11 cellular contexts compared by ENCODE assay signal in the genomic region with DNA sequence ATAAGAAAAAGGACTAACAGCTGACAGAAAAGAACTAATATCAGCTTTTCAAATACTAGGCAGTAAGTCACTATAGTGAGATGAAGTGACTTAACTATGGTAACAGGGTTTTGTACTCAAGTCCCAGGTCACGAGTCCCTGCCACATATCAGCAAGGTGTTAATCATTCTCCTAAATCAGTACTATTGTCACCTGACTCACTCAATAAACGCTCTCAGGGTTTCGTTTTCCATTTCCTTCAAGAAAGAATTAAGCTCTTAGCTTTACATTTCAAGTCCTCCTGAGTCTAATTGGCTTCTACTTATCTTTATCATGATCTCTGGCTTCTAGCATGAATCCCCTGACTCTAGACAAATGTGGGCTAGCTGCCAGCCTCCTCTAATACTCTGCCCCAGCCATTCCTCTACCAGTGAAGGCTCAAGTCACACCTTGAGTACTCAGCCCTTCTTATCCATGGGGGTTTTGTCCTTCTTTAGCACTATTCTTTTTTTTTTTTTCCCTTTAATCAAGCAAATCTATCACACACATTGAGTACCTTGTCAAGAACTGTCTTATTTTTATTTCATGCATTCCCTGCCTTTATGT. TPM values are rescaled to one million over a fixed set of nuclear protein-coding genes. Genes with fewer than 3 reads are reported as not detected.
DNase-seq lines count a peak whose midpoint lies in the region; ATAC-seq and TF ChIP-seq lines count a peak whose summit lies in the region.
"Had no signal": no experiment of that assay in that cellular context is flagged by ENCODE, and none has a peak within 500 bp of the region (broad histone marks: within the 10 kb centered on the region; RNA-seq: fewer than 3 reads in every experiment).

No MANE protein-coding gene starts in this region.

- H3K36me3 ChIP-seq in lung (ENCODE audit: control insufficient read depth in 2 of 2, insufficient read depth in 2 of 2, low read length in 2 of 2) (no peaks in the 10 kb centered on the region), suprapubic skin (no peaks in the 10 kb centered on the region)

- ATAC-seq in lung (ENCODE audit: insufficient read depth, low FRiP score): peak; percentile 81

- no peak for TF ChIP-seq POLR2A in suprapubic skin (IDR thresholded peaks at IDR 0.05)

- no peak overlapping the region for H3K4me3 Mint-ChIP-seq in activated naive CD4-positive, alpha-beta T cell treated with anti-CD3 and anti-CD28 coated beads, Interleukin-2, amount 50 U/mL, for 24 hours

- TF ChIP-seq CTCF in lung (IDR thresholded peaks at IDR 0.05; ENCODE audit: control extremely low read depth, extremely low read depth) (no peak), suprapubic skin (IDR thresholded peaks at IDR 0.05) (no peak)

- no peaks in the 10 kb centered on the region for H3K9me3 Mint-ChIP-seq in activated naive CD4-positive, alpha-beta T cell treated with anti-CD3 and anti-CD28 coated beads, Interleukin-2, amount 50 U/mL, for 24 hours

- H3K27me3 Mint-ChIP-seq in activated naive CD4-positive, alpha-beta T cell treated with anti-CD3 and anti-CD28 coated beads, Interleukin-2, amount 50 U/mL, for 24 hours: no peaks in the 10 kb centered on the region

- H3K9me3 ChIP-seq in lung (ENCODE audit: control insufficient read depth in 2 of 2, insufficient read depth in 1 of 2, low read length in 1 of 2) (no peaks in the 10 kb centered on the region), suprapubic skin (no peaks in the 10 kb centered on the region)

- 55 to 93% methylated on average over 3 of the region's 3 CpGs for WGBS in lung, 2 donors
- WGBS in suprapubic skin: 78% methylated on average over 3 of the region's 3 CpGs

- no peak for TF ChIP-seq EP300 in suprapubic skin (IDR thresholded peaks at IDR 0.05)

- H3K27ac ChIP-seq in lung (ENCODE audit: low read depth in 1 of 2, low read length in 1 of 2) (peak overlapping the region in 1 of 2 donors; percentile 79), suprapubic skin (no peak overlapping the region)
- H3K27ac ChIP-seq: C4-2B had no signal

- intact Hi-C loops in cardiac septum (cut with DNase I): no loop called here

- peaks cover 13% of the 10 kb centered on the region for H3K36me3 Mint-ChIP-seq in activated naive CD4-positive, alpha-beta T cell treated with anti-CD3 and anti-CD28 coated beads, Interleukin-2, amount 50 U/mL, for 24 hours

- H3K4me1 ChIP-seq in lung (ENCODE audit: control insufficient read depth in 2 of 2, insufficient read depth in 2 of 2, low read length in 2 of 2) (peaks cover 3 to 9% of the 10 kb centered on the region in 2 donors), suprapubic skin (no peaks in the 10 kb centered on the region)

- H3K27me3 ChIP-seq in lung (ENCODE audit: control insufficient read depth, insufficient read depth) (no peaks in the 10 kb centered on the region), suprapubic skin (no peaks in the 10 kb centered on the region)

- H3K27ac Mint-ChIP-seq in activated naive CD4-positive, alpha-beta T cell treated with anti-CD3 and anti-CD28 coated beads, Interleukin-2, amount 50 U/mL, for 24 hours: peak overlapping the region; percentile 2

- H3K4me3 ChIP-seq in lung (no peak overlapping the region), suprapubic skin (no peak overlapping the region)

- peak; percentile 16 for DNase-seq in A172 (ENCODE audit: low spot score)
- peak; percentile 30 for DNase-seq in D341Med (ENCODE audit: low spot score)
- no peak for DNase-seq in lung (ENCODE audit: low spot score)
- no peak for DNase-seq in pons (ENCODE audit: low spot score)
- DNase-seq in suprapubic skin (ENCODE audit: low spot score in 2 of 2): no peak
- DNase-seq in NCI-H2029 treated with DMSO at 0.1 percent for 48 hours (lab: John Stamatoyannopoulos, UW): no peak
- no peak for DNase-seq in cardiac septum (ENCODE audit: low spot score)
- DNase-seq: midbrain, NCI-H187 had no signal

- H3K4me1 Mint-ChIP-seq in activated naive CD4-positive, alpha-beta T cell treated with anti-CD3 and anti-CD28 coated beads, Interleukin-2, amount 50 U/mL, for 24 hours: no peaks in the 10 kb centered on the region

RNA-seq across cellular contexts. Expression of a gene that starts 20.1 kb away (rescaled TPM):
- total RNA-seq in A172 (2014; rRNA removed; shearing (Covaris generic)): 111 and 113 TPM in 2 replicates
- 10 to 100 TPM in 1 of 2 donors, 1 to 10 TPM in 1; 2.9 to 12.4 TPM for total RNA-seq in lung
- polyA plus RNA-seq in lung: 1 to 10 TPM; 1.6 to 2.4 TPM
- 1 to 10 TPM; 1.2 to 7.7 (median 3.2) TPM for total RNA-seq in suprapubic skin
- total RNA-seq in cardiac septum: 0.83 TPM

Comparison
In these comparisons a context has a peak if more than half of its experiments do, and no peak if none do; other contexts are left out.
1. DNase-seq: peak in A172 (single experiment) and D341Med (single experiment); none in lung (single experiment), pons (single experiment), suprapubic skin (0 of 2), NCI-H2029 treated with DMSO at 0.1 percent for 48 hours (single experiment) and cardiac septum (single experiment).